In genomic region chr2:70089220-70089945, GRCh38 we compare ENCODE assay signal across 9 cellular contexts. TPM values are rescaled to one million over a fixed set of nuclear protein-coding genes. Genes with fewer than 3 reads are reported as not detected.
A peak's percentile ranks its signal among the peaks of the same experiment; 100 is the strongest.
DNase-seq lines count a peak whose midpoint lies in the region; ATAC-seq, FAIRE-seq and TF ChIP-seq lines count a peak whose summit lies in the region.
"Had no signal": no experiment of that assay in that cellular context is flagged by ENCODE, and none has a peak within 500 bp of the region (broad histone marks: within the 10 kb centered on the region; RNA-seq: fewer than 3 reads in every experiment).

No MANE protein-coding gene starts in this region.

- H3K27ac ChIP-seq in OCI-LY3 (ENCODE audit: low read length) (peak overlapping the region; percentile 99), body of pancreas (peak overlapping the region; percentile 70 to 100 (median 100)), lower lobe of right lung (peak overlapping the region; percentile 100), stomach smooth muscle (ENCODE audit: low read length) (peak overlapping the region; percentile 72)

- peaks cover 33% of the 10 kb centered on the region for H3K79me2 ChIP-seq in OCI-LY3 (ENCODE audit: low read length)

- 8 to 9% methylated on average over 11 of the region's 11 CpGs for WGBS in body of pancreas, 2 donors

- intact Hi-C loops in body of pancreas (cut with DNase I) (loop anchor here (10.0 kb wide), 1 partner anchor 55 kb away; no protein-coding TSS in a partner anchor), lower lobe of right lung (cut with DNase I) (loop anchor here (5.0 kb wide), 1 partner anchor 53 kb away; no protein-coding TSS in a partner anchor)

- TF ChIP-seq POLR2A in body of pancreas (IDR thresholded peaks at IDR 0.05), result peak in 2 of 3 donors; percentile 26 to 37
- TF ChIP-seq POLR2A in H54 (IDR thresholded peaks at IDR 0.05; ENCODE audit: low read depth, low read length), result no peak

- H2AFZ ChIP-seq in OCI-LY3 (ENCODE audit: low read depth, low read length), result no peak overlapping the region

- H3K4me3 ChIP-seq in OCI-LY3 (ENCODE audit: low read length), result peak overlapping the region; percentile 91
- H3K4me3 ChIP-seq in body of pancreas, result peak overlapping the region; percentile 69 to 85
- peak overlapping the region; percentile 99 for H3K4me3 ChIP-seq in lower lobe of right lung
- peak overlapping the region; percentile 63 to 98 for H3K4me3 ChIP-seq in stomach smooth muscle (ENCODE audit: low read length in 2 of 2)

- H3K27me3 ChIP-seq in OCI-LY3 (ENCODE audit: low read depth, low read length) (no peaks in the 10 kb centered on the region), body of pancreas (no peaks in the 10 kb centered on the region), lower lobe of right lung (ENCODE audit: low read depth) (no peaks in the 10 kb centered on the region), stomach smooth muscle (ENCODE audit: control insufficient read depth in 1 of 2, insufficient read depth in 2 of 2, low read length in 2 of 2) (no peaks in the 10 kb centered on the region)

- peak; percentile 26 to 36 for DNase-seq in activated CD4-positive, alpha-beta T cell treated with anti-CD3 and anti-CD28 coated beads for 4 hours
- no peak for DNase-seq in activated CD4-positive, alpha-beta T cell treated with anti-CD3 and anti-CD28 coated beads, Interleukin-2, amount 50 U/mL, for 1 hour
- DNase-seq in body of pancreas, result peak; percentile 33 to 54 (median 38)
- no peak for DNase-seq in lower lobe of right lung
- no peak for DNase-seq in H54 (ENCODE audit: insufficient read length, low spot score)

- H3K9me3 ChIP-seq in OCI-LY3 (ENCODE audit: insufficient read depth, low read length) (no peaks in the 10 kb centered on the region), body of pancreas (no peaks in the 10 kb centered on the region), lower lobe of right lung (no peaks in the 10 kb centered on the region), stomach smooth muscle (ENCODE audit: control insufficient read depth in 2 of 2, low read length in 2 of 2) (no peaks in the 10 kb centered on the region)

- no peak for ATAC-seq in body of pancreas
- no peak for ATAC-seq in lower lobe of right lung
- no peak for ATAC-seq in HG03439 (IDR thresholded peaks at IDR 0.05; ENCODE audit: unreplicated experiment)

- peaks cover 4% of the 10 kb centered on the region; the same call in 1 of the 2 replicates for H4K20me1 ChIP-seq in OCI-LY3 (ENCODE audit: insufficient read depth, low read length)

- H3K9ac ChIP-seq in OCI-LY3 (ENCODE audit: low read length) (peak overlapping the region; percentile 99), stomach smooth muscle (ENCODE audit: low read length in 2 of 2) (peak overlapping the region; percentile 86 to 98)

- peak overlapping the region; percentile 83 for H3K4me2 ChIP-seq in OCI-LY3 (ENCODE audit: low read length)

- H3K4me1 ChIP-seq in OCI-LY3 (ENCODE audit: low read length) (peaks cover 31% of the 10 kb centered on the region), body of pancreas (peaks cover 40% of the 10 kb centered on the region), lower lobe of right lung (peaks cover 42% of the 10 kb centered on the region), stomach smooth muscle (ENCODE audit: control insufficient read depth, insufficient read depth, low read length) (peaks cover 37% of the 10 kb centered on the region)

- H3K36me3 ChIP-seq in OCI-LY3 (replicated peaks; ENCODE audit: low read depth, low read length), result peaks cover 31% of the 10 kb centered on the region
- H3K36me3 ChIP-seq in body of pancreas (replicated peaks in 1 of 2; ENCODE audit: insufficient read depth in 1 of 2, low read depth in 2 of 2), result no peaks in the 10 kb centered on the region
- peaks cover 6% of the 10 kb centered on the region for H3K36me3 ChIP-seq in lower lobe of right lung
- H3K36me3 ChIP-seq in stomach smooth muscle (ENCODE audit: control insufficient read depth in 2 of 2, insufficient read depth in 2 of 2, low read length in 2 of 2), result peaks cover 7% of the 10 kb centered on the region in 2 donors

- TF ChIP-seq CTCF in OCI-LY3 (IDR thresholded peaks at IDR 0.05; ENCODE audit: low read depth, low read length), result no peak
- TF ChIP-seq CTCF in body of pancreas (IDR thresholded peaks at IDR 0.05), result no peak
- no peak for TF ChIP-seq CTCF in lower lobe of right lung (IDR thresholded peaks at IDR 0.05)

- no peak for FAIRE-seq in H54 (lab: Jason Lieb, UNC)
- FAIRE-seq: islet of Langerhans had no signal

RNA-seq across cellular contexts. Expression of gene PCBP1, which starts 2.1 kb away (rescaled TPM):
- total RNA-seq in body of pancreas (100 to 1,000 TPM in 1 of 2 donors, 10 to 100 TPM in 1; 97.9 to 128 TPM), lower lobe of right lung (308 TPM)

Comparison
In these comparisons a context has a peak if more than half of its experiments do, and no peak if none do; other contexts are left out.
1. DNase-seq: peak in activated CD4-positive, alpha-beta T cell treated with anti-CD3 and anti-CD28 coated beads for 4 hours (2 of 2) and body of pancreas (4 of 4); none in activated CD4-positive, alpha-beta T cell treated with anti-CD3 and anti-CD28 coated beads, Interleukin-2, amount 50 U/mL, for 1 hour (single experiment), lower lobe of right lung (single experiment) and H54 (single experiment).
2. Peak in every context shown above with its lines, with median percentiles within 50 percentile points of each other: H3K27ac ChIP-seq and H3K4me3 ChIP-seq.